ENCODE assay signal across 11 cellular contexts in the genomic region with DNA sequence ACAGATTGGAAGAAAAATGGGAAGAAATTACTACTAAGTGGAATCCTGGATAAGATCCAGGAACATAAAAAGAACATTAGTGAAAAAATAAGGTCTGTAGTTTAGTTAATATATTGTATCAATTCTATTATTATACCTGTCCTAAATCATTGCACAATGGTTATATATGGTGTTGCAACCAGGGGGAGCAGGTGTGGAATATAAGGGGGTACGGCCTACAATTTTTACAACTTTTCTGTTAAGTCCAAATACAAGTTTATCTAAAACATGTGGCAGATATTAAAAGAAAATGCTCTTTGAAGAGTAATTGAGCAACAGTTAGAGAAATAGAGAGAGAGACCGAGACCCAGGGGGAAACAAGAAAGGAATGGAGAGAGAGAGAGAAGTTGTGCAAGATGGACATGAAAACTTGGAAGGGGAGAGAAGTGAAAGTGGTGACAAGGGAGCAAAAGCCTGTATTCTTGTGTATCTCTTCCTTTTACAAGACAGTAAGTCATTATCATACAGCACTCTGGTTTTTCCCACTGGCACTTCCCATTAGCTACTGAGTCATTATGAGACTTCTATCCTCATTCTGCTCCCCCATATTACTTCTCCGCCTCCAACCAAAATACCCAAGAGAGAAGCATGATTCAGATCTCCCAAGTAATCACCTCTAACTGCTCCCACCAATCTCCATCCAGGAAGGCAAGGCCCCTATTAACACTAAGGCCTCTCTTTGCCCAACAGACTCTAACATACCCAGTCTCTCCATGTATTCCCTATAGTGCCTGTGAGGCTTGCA. TPM values are rescaled to one million over a fixed set of nuclear protein-coding genes. Genes with fewer than 3 reads are reported as not detected.
A peak's percentile ranks its signal among the peaks of the same experiment; 100 is the strongest.
DNase-seq lines count a peak whose midpoint lies in the region; ATAC-seq, FAIRE-seq and TF ChIP-seq lines count a peak whose summit lies in the region.
"Had no signal": no experiment of that assay in that cellular context is flagged by ENCODE, and none has a peak within 500 bp of the region (broad histone marks: within the 10 kb centered on the region; RNA-seq: fewer than 3 reads in every experiment).

No MANE protein-coding gene starts in this region.

- DNase-seq in MV-4-11 (lab: John Stamatoyannopoulos, UW) = peak; percentile 94
- peak; percentile 51 for DNase-seq in bronchial epithelial cell (ENCODE audit: low read depth)
- DNase-seq in gastrocnemius medialis = no peak
- DNase-seq in H54 (ENCODE audit: insufficient read length, low spot score) = no peak
- no peak for DNase-seq in cerebellar nuclear complex (lab: John Stamatoyannopoulos, UW)
- DNase-seq: amniotic stem cell, H7, NCI-H1417 had no signal

- TF ChIP-seq CTCF in bronchial epithelial cell (IDR thresholded peaks at IDR 0.05; ENCODE audit: insufficient read depth, low read length, severe bottlenecking) (no peak), gastrocnemius medialis (IDR thresholded peaks at IDR 0.05 in 4 of 5, conservative IDR thresholded peaks at IDR 0.05 in 1 of 5) (no peak)

- H3K4me3 ChIP-seq in bronchial epithelial cell (ENCODE audit: low read depth, low read length) (no peak overlapping the region), gastrocnemius medialis (no peak overlapping the region)

- H3K9me3 ChIP-seq in gastrocnemius medialis = no peaks in the 10 kb centered on the region

- TF ChIP-seq POLR2A in gastrocnemius medialis (IDR thresholded peaks at IDR 0.05) = no peak
- no peak for TF ChIP-seq POLR2A in H54 (IDR thresholded peaks at IDR 0.05; ENCODE audit: low read depth, low read length)

- ATAC-seq in gastrocnemius medialis = peak; percentile 73 to 75
- ATAC-seq: WTC11 had no signal

- H3K36me3 ChIP-seq in bronchial epithelial cell (ENCODE audit: control insufficient read depth, insufficient read depth, low read length) = no peaks in the 10 kb centered on the region
- no peaks in the 10 kb centered on the region for H3K36me3 ChIP-seq in gastrocnemius medialis

- FAIRE-seq in bronchial epithelial cell (lab: Jason Lieb, UNC) = no peak
- no peak for FAIRE-seq in H54 (lab: Jason Lieb, UNC)

- no peak overlapping the region for H3K27ac ChIP-seq in gastrocnemius medialis

- in situ Hi-C loops in gastrocnemius medialis (cut with MboI; ENCODE audit: low sequenced_read_pairs in 4 of 4) = no loop called here

- H3K4me1 ChIP-seq in gastrocnemius medialis = no peaks in the 10 kb centered on the region

- H3K27me3 ChIP-seq in bronchial epithelial cell (ENCODE audit: control insufficient read depth, insufficient read depth, low read length) (no peaks in the 10 kb centered on the region), gastrocnemius medialis (no peaks in the 10 kb centered on the region)

- intact Hi-C loops in gastrocnemius medialis (cut with DNase I; ENCODE audit: low total_unique reads) = no loop called here

RNA-seq across cellular contexts. Expression of a gene that starts 22.3 kb away (rescaled TPM):
- not detected in 2 replicates for total RNA-seq in bronchial epithelial cell
- total RNA-seq in gastrocnemius medialis = 1 to 10 TPM in 1 of 4 donors, under 1 TPM in 2, not detected in 1; 0.16 to 1.5 (median 0.35) TPM
- total RNA-seq: epithelial cell of proximal tubule, H7, renal cortical epithelial cell had no signal

RNA-seq across cellular contexts. Expression of a gene that starts 29.0 kb away (rescaled TPM):
- total RNA-seq in bronchial epithelial cell (4.1 and 10.5 TPM in 2 replicates), gastrocnemius medialis (10 to 100 TPM in 1 of 4 donors, 1 to 10 TPM in 3; 3.0 to 16.0 (median 6.8) TPM)
- total RNA-seq: H7, renal cortical epithelial cell, WTC11 had no signal

RNA-seq across cellular contexts. Expression of a gene that starts 50.8 kb away (rescaled TPM):
- total RNA-seq in bronchial epithelial cell (6.8 and 11.6 TPM in 2 replicates), gastrocnemius medialis (under 1 TPM; 0.38 to 0.82 (median 0.54) TPM)

RNA-seq across cellular contexts. Expression of a gene that starts 58.4 kb away (rescaled TPM):
- total RNA-seq in bronchial epithelial cell = 301 and 418 TPM in 2 replicates
- 1,000 to 10,000 TPM in 1 of 4 donors, 100 to 1,000 TPM in 1, 10 to 100 TPM in 2; 29.1 to 1,155 (median 83.4) TPM for total RNA-seq in gastrocnemius medialis

Comparison
In these comparisons a context has a peak if more than half of its experiments do, and no peak if none do; other contexts are left out.
1. DNase-seq: peak in MV-4-11 (single experiment) and bronchial epithelial cell (single experiment); none in gastrocnemius medialis (0 of 2), H54 (single experiment) and cerebellar nuclear complex (0 of 2).